Comparison of ENCODE assay signal across 1 cellular context in the genomic region with DNA sequence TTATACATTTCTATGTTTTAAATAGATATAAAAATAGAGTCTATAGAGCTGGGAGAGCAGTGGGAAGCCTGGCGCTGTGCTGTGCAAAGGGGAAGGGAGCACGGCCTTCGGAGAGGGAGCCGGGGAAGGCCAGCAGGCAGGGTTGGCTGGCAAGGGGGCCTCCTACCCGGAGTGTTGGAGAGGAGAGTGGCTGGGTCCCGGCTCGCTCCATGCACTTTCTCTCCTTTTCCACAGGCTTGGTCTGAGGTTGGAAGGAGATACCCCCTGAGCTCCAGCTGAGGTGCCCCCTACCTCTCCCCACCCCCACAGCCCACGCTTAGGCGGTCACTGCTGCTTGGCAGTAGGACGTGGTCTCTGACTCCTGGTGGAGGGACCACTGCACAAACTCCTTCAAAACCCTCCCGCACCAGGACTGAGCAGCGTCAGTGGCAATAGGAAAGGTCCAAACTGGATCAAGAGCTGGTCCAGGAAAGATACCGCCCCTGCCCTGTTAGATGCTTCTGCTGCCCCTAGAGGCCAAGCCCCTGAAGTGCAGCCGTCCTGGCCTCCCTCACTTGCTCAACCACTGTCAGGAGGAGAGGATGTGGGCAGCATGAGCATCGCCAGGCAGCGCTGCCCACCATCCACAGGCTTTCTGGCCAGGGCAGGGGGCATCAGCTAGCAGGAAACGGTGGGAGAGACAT.
TF ChIP-seq lines count a peak whose summit lies in the region.

No MANE protein-coding gene starts in this region.

TF ChIP-seq in IMR-90, 13 proteins besides CTCF, POLR2A, EP300 and RAD21 (continued from another document):
- TF ChIP-seq, protein P1, sequence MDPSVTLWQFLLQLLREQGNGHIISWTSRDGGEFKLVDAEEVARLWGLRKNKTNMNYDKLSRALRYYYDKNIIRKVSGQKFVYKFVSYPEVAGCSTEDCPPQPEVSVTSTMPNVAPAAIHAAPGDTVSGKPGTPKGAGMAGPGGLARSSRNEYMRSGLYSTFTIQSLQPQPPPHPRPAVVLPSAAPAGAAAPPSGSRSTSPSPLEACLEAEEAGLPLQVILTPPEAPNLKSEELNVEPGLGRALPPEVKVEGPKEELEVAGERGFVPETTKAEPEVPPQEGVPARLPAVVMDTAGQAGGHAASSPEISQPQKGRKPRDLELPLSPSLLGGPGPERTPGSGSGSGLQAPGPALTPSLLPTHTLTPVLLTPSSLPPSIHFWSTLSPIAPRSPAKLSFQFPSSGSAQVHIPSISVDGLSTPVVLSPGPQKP (IDR thresholded peaks at IDR 0.05; ENCODE audit: borderline replicate concordance, low read depth, low read length), result no peak
- TF ChIP-seq MXI1 (IDR thresholded peaks at IDR 0.05; ENCODE audit: borderline replicate concordance, low read depth, low read length), result no peak
- TF ChIP-seq MAFK (IDR thresholded peaks at IDR 0.05; ENCODE audit: low read depth, low read length), result no peak
- TF ChIP-seq RFX5 (IDR thresholded peaks at IDR 0.05; ENCODE audit: low read depth, low read length), result no peak
- TF ChIP-seq, protein P2, sequence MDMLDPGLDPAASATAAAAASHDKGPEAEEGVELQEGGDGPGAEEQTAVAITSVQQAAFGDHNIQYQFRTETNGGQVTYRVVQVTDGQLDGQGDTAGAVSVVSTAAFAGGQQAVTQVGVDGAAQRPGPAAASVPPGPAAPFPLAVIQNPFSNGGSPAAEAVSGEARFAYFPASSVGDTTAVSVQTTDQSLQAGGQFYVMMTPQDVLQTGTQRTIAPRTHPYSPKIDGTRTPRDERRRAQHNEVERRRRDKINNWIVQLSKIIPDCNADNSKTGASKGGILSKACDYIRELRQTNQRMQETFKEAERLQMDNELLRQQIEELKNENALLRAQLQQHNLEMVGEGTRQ (IDR thresholded peaks at IDR 0.05; ENCODE audit: low read depth, low read length), result no peak
- no peak for TF ChIP-seq NFE2L2 (IDR thresholded peaks at IDR 0.05; ENCODE audit: low read depth, low read length)
